23 cellular contexts compared by ENCODE assay signal in the genomic region with DNA sequence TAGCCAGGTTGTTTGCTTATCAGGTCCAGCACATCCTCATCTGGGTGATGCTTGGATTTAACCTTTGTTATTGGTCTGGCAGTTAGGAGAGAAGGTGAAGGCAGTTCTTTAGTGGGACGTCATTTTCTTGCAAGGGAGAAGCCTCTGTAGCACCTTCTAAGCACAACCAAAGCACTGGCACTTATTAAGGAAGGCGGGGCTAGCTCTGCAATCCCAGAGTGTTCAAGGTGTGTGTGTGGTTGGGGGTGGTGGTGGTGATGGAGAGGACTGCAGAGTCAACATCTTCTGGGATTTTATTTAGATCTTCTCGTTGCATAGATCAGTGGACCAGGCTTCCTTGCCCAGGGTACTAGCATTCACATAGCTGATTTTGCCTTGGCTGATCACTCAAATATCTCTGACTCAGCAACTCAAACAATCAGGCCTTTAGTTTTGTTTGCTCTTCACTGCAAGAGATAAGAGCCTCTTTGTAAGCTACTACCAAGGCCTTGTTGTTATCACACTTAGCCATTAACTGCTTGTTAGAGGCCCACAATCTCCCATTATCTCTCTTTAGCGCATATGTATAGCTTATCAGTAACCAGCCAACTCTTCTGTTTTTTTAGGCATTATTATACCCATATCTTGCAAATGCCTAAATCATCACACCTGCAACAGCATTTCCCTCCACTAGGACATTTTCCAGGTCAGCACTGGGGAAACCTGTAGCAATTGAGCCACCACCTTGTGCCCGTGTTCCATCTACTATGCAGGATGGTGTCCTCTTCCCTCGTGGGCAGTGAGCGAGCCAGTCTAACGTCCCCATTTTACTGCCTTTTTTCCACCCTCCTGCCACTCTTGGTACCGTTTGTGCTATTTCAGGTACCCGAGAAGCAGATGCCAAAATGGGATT. TPM values are rescaled to one million over a fixed set of nuclear protein-coding genes. Genes with fewer than 3 reads are reported as not detected.
DNase-seq lines count a peak whose midpoint lies in the region; ATAC-seq, FAIRE-seq and TF ChIP-seq lines count a peak whose summit lies in the region.
"Had no signal": no experiment of that assay in that cellular context is flagged by ENCODE, and none has a peak within 500 bp of the region (broad histone marks: within the 10 kb centered on the region; RNA-seq: fewer than 3 reads in every experiment).

No MANE protein-coding gene starts in this region.

- TF ChIP-seq POLR2A in body of pancreas (IDR thresholded peaks at IDR 0.05) (no peak), stomach (IDR thresholded peaks at IDR 0.05) (no peak)

- peak; percentile 30 for ATAC-seq in body of pancreas
- ATAC-seq in left lung: peak; percentile 82
- ATAC-seq in HG03378 (IDR thresholded peaks at IDR 0.05; ENCODE audit: unreplicated experiment): no peak
- ATAC-seq: foreskin keratinocyte had no signal

- no peak for TF ChIP-seq CTCF in HEK293 (tag by site-specific recombination; IDR thresholded peaks at IDR 0.05)
- TF ChIP-seq CTCF in body of pancreas (IDR thresholded peaks at IDR 0.05): peak in 2 of 7 experiments; percentile 19
- no peak for TF ChIP-seq CTCF in left lung (IDR thresholded peaks at IDR 0.05)
- TF ChIP-seq CTCF in stomach (IDR thresholded peaks at IDR 0.05): peak in 2 of 7 experiments; percentile 21 to 26

- H3K4me3 ChIP-seq in HEK293 (ENCODE audit: low read depth, low read length) (no peak overlapping the region), body of pancreas (no peak overlapping the region), left lung (no peak overlapping the region), small intestine (ENCODE audit: low read depth in 1 of 2, low read length in 2 of 2) (no peak overlapping the region), stomach (no peak overlapping the region)
- H3K4me3 ChIP-seq: adrenal gland, MG63, neural progenitor cell had no signal

- DNase-seq in body of pancreas (no peak), left lung (no peak), small intestine (peak; percentile 2), SHP77 treated with DMSO at 0.1 percent for 48 hours (lab: John Stamatoyannopoulos, UW) (no peak), stomach (no peak)
- no peak for DNase-seq in activated CD4-positive, alpha-beta T cell treated with anti-CD3 and anti-CD28 coated beads for 48 hours
- DNase-seq: activated CD4-positive, alpha-beta memory T cell treated with anti-CD3 and anti-CD28 coated beads for 36 hours; adrenal gland; AML-193; dermis blood vessel endothelial cell; EL; foreskin keratinocyte; MG63; NCI-H1417 treated with DMSO at 0.1 percent for 48 hours; NCI-H2171 treated with DMSO at 0.1 percent for 48 hours; OCI-M1; SIG-M5; stimulated activated CD4-positive, alpha-beta T cell treated with anti-CD3 and anti-CD28 coated beads, Interleukin-4, amount 100 ng/mL, for 4 hours had no signal

- no peak for FAIRE-seq in small intestine (lab: Jason Lieb, UNC)

- POLR2A ChIA-PET in HEK293 (lab: Yijun Ruan, JAX): no interaction called here

- no peaks in the 10 kb centered on the region for H3K9me3 ChIP-seq in HEK293 (ENCODE audit: control insufficient read depth, insufficient read depth, low read depth, low read length)
- no peaks in the 10 kb centered on the region for H3K9me3 ChIP-seq in body of pancreas
- H3K9me3 ChIP-seq in left lung: no peaks in the 10 kb centered on the region
- H3K9me3 ChIP-seq in small intestine (ENCODE audit: control insufficient read depth, low read depth): no peaks in the 10 kb centered on the region
- no peaks in the 10 kb centered on the region for H3K9me3 ChIP-seq in stomach
- H3K9me3 ChIP-seq: adrenal gland, MG63 had no signal

- TF ChIP-seq EP300 in stomach (IDR thresholded peaks at IDR 0.05): no peak

- intact Hi-C loops in body of pancreas (cut with DNase I) (no loop called here), left lung (cut with DNase I) (no loop called here), stomach (cut with DNase I; ENCODE audit: low total_unique reads) (no loop called here)

- WGBS in body of pancreas, 2 donors: 20 to 23% methylated on average over 8 to 10 of the region's 10 CpGs
- 11 to 50% (median 24%) methylated on average over 10 of the region's 10 CpGs for WGBS in small intestine, 3 donors
- WGBS in stomach, 5 donors: 30 to 48% (median 33%) methylated on average over 10 of the region's 10 CpGs

- H3K27ac ChIP-seq in HEK293 (ENCODE audit: extremely low read depth, low read depth, low read length) (no peak overlapping the region), body of pancreas (no peak overlapping the region), left lung (no peak overlapping the region), small intestine (ENCODE audit: low read depth in 1 of 2, low read length in 1 of 2) (no peak overlapping the region), stomach (no peak overlapping the region)
- H3K27ac ChIP-seq: adrenal gland, epithelial cell of prostate, foreskin keratinocyte, HL-60, neural progenitor cell had no signal

- CTCF ChIA-PET in HEK293 (lab: Yijun Ruan, JAX): interaction anchor here (0.6 to 2.9 kb wide), 2 partner anchors 8 to 708 kb away, joined by 3 to 14 read pairs; partner anchors contain the start of gene CXorf66

- no peaks in the 10 kb centered on the region for H3K27me3 ChIP-seq in body of pancreas
- H3K27me3 ChIP-seq in left lung: no peaks in the 10 kb centered on the region
- no peaks in the 10 kb centered on the region for H3K27me3 ChIP-seq in small intestine (ENCODE audit: control insufficient read depth in 2 of 2, insufficient read depth in 2 of 2, low read length in 2 of 2)
- H3K27me3 ChIP-seq in stomach: no peaks in the 10 kb centered on the region
- H3K27me3 ChIP-seq: foreskin keratinocyte, MG63, neural progenitor cell had no signal

- peaks cover 5% of the 10 kb centered on the region for H3K4me1 ChIP-seq in HEK293 (ENCODE audit: control insufficient read depth, insufficient read depth, low read length)
- H3K4me1 ChIP-seq in body of pancreas: peaks cover 5% of the 10 kb centered on the region
- no peaks in the 10 kb centered on the region for H3K4me1 ChIP-seq in left lung
- H3K4me1 ChIP-seq in small intestine (ENCODE audit: control insufficient read depth in 2 of 2, insufficient read depth in 1 of 2, low read depth in 1 of 2, low read length in 1 of 2): no peaks in the 10 kb centered on the region
- peaks cover 0 to 17% (median 8%) of the 10 kb centered on the region in 4 donors for H3K4me1 ChIP-seq in stomach
- H3K4me1 ChIP-seq: adrenal gland, foreskin keratinocyte, neural progenitor cell had no signal

- H3K36me3 ChIP-seq in HEK293 (ENCODE audit: control insufficient read depth in 2 of 2, insufficient read depth in 1 of 2, low read length in 2 of 2): no peaks in the 10 kb centered on the region
- no peaks in the 10 kb centered on the region for H3K36me3 ChIP-seq in body of pancreas (replicated peaks in 1 of 2; ENCODE audit: insufficient read depth in 1 of 2, low read depth in 2 of 2)
- no peaks in the 10 kb centered on the region for H3K36me3 ChIP-seq in left lung
- no peaks in the 10 kb centered on the region for H3K36me3 ChIP-seq in small intestine (ENCODE audit: control insufficient read depth in 2 of 2, insufficient read depth in 2 of 2, low read length in 2 of 2)
- H3K36me3 ChIP-seq in stomach: no peaks in the 10 kb centered on the region
- H3K36me3 ChIP-seq: adrenal gland, MG63, neural progenitor cell had no signal

TF ChIP-seq in HEK293, 187 proteins besides CTCF, POLR2A, EP300 and RAD21:
- TF ChIP-seq ZNF513 (tag by site-specific recombination; IDR thresholded peaks at IDR 0.05) (no peak), TRIM28 (IDR thresholded peaks at IDR 0.05; ENCODE audit: borderline replicate concordance, low read length) (0 out of 2 replicates have a peak, but pooled peaks have one; percentile 25)

RNA-seq across cellular contexts. Expression of gene LINC00632, which starts 36.5 kb away (rescaled TPM):
- 10 to 100 TPM in 1 of 2 donors, 1 to 10 TPM in 1; 7.8 to 88.3 TPM for total RNA-seq in body of pancreas
- 100 to 1,000 TPM; 159 to 458 TPM for total RNA-seq in left lung
- 10 to 100 TPM in 1 of 3 donors, not detected in 2; 14.3 TPM for polyA plus RNA-seq in small intestine
- total RNA-seq in stomach: 10 to 100 TPM in 3 of 5 donors, 1 to 10 TPM in 2; 1.2 to 45.4 (median 19.2) TPM
- 1 to 10 TPM in 2 of 3 donors, under 1 TPM in 1; 0.25 to 1.8 (median 1.1) TPM for polyA plus RNA-seq in stomach
- total RNA-seq: foreskin keratinocyte had no signal
- polyA plus RNA-seq: foreskin keratinocyte had no signal
